ENCODE assay signal across 8 cellular contexts in the genomic region with DNA sequence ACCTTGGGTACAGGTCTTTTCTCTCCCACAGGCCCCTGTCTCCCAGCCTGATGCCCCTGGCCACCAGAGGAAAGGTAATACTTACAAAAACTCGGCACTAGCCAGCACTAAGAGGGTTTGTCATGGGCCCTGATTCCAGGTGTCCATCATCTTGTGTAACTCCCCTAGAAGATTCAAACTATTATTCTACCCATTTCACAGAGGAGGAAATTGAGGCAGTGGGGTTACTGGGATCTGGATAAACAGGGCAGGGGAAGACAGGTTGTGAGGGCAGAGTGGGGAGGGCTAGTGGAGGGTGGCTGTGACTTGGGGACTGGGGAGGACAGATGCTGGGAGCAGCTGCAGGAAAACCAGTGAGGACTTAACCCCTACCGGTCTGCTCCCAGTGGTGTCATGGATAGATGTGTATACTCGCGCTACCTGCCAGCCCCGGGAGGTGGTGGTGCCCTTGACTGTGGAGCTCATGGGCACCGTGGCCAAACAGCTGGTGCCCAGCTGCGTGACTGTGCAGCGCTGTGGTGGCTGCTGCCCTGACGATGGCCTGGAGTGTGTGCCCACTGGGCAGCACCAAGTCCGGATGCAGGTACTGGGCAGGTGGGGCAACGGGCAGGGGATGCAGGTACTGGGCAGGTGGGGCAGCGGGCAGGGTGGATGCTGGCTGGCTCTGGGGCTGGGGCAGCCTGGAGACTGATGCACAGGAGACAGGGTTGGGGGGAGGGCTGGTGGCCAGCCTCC. TPM values are rescaled to one million over a fixed set of nuclear protein-coding genes. Genes with fewer than 3 reads are reported as not detected.
DNase-seq lines count a peak whose midpoint lies in the region; ATAC-seq and TF ChIP-seq lines count a peak whose summit lies in the region.

No MANE protein-coding gene starts in this region.

- H3K4me1 Mint-ChIP-seq in activated naive CD4-positive, alpha-beta T cell treated with anti-CD3 and anti-CD28 coated beads, Interleukin-2, amount 50 U/mL, for 24 hours, result peaks cover 45% of the 10 kb centered on the region
- H3K4me1 Mint-ChIP-seq in brain, result peaks cover 60% of the 10 kb centered on the region

- ATAC-seq in GM21423 (IDR thresholded peaks at IDR 0.05; ENCODE audit: unreplicated experiment), result no peak

- H2BK15ac ChIP-seq in mesenchymal stem cell (ENCODE audit: low read depth, poor library complexity, severe bottlenecking), result no peak overlapping the region

- H3K4me3 ChIP-seq in mesenchymal stem cell (ENCODE audit: insufficient read depth in 1 of 2, low read depth in 1 of 2, low read length in 2 of 2), result peak overlapping the region in 1 of 2 experiments; percentile 91
- peak overlapping the region; percentile 42 to 80 for H3K4me3 ChIP-seq in uterus

- no peak overlapping the region for H2BK5ac ChIP-seq in mesenchymal stem cell (ENCODE audit: low read depth, low read length, poor library complexity, severe bottlenecking)

- H3K9me3 ChIP-seq in mesenchymal stem cell (ENCODE audit: control insufficient read depth, low read length) (no peaks in the 10 kb centered on the region), uterus (no peaks in the 10 kb centered on the region)

- no peak overlapping the region for H2AFZ ChIP-seq in mesenchymal stem cell (ENCODE audit: low read depth, low read length)

- 95% methylated on average over 10 of the region's 12 CpGs for WGBS in mesenchymal stem cell

- H3K4ac ChIP-seq in mesenchymal stem cell (ENCODE audit: low read depth in 1 of 2, low read length in 2 of 2), result no peak overlapping the region

- peak overlapping the region in 1 of 2 experiments; percentile 80 for H3K14ac ChIP-seq in mesenchymal stem cell (ENCODE audit: low read length in 2 of 2)

- no peak for TF ChIP-seq POLR2A in uterus (IDR thresholded peaks at IDR 0.05)

- H2BK12ac ChIP-seq in mesenchymal stem cell (ENCODE audit: low read length in 2 of 2), result peak overlapping the region in 1 of 2 experiments; percentile 7

- no peak overlapping the region for H3K27ac ChIP-seq in mesenchymal stem cell (ENCODE audit: low read length, poor library complexity, severe bottlenecking)
- H3K27ac ChIP-seq in uterus, result peak overlapping the region; percentile 90 to 95

- no peak for DNase-seq in activated naive CD4-positive, alpha-beta T cell (lab: John Stamatoyannopoulos, UW)
- DNase-seq in mesenchymal stem cell (no peak), uterus (peak in 1 of 2 donors; percentile 22), Kasumi-1 (lab: John Stamatoyannopoulos, UW) (no peak)
- DNase-seq in stimulated activated CD4-positive, alpha-beta T cell treated with anti-CD3 and anti-CD28 coated beads, Interleukin-2, amount 100 ng/mL, for 48 hours, result no peak

- H3K4me1 ChIP-seq in mesenchymal stem cell (ENCODE audit: control insufficient read depth, insufficient read depth, low read depth, low read length) (peaks cover 41% of the 10 kb centered on the region), uterus (peaks cover 4 to 8% of the 10 kb centered on the region in 2 donors)

- TF ChIP-seq CTCF in brain (conservative IDR thresholded peaks at IDR 0.05), result no peak
- TF ChIP-seq CTCF in uterus (IDR thresholded peaks at IDR 0.05), result no peak

- H3K27me3 ChIP-seq in mesenchymal stem cell (ENCODE audit: control insufficient read depth in 1 of 2, insufficient read depth in 1 of 2, low read length in 2 of 2), result no peaks in the 10 kb centered on the region
- H3K27me3 ChIP-seq in uterus, result no peaks in the 10 kb centered on the region

- H2BK120ac ChIP-seq in mesenchymal stem cell (ENCODE audit: low read depth, low read length), result peak overlapping the region; percentile 57

- peak overlapping the region; percentile 73 for H3K4me2 ChIP-seq in mesenchymal stem cell (ENCODE audit: low read length, poor library complexity, severe bottlenecking)

- H3K36me3 ChIP-seq in mesenchymal stem cell (ENCODE audit: control insufficient read depth in 1 of 2, insufficient read depth in 2 of 2, low read depth in 1 of 2, low read length in 2 of 2) (peaks cover 36 to 43% of the 10 kb centered on the region in 2 experiments), uterus (no peaks in the 10 kb centered on the region)

- peak overlapping the region; percentile 80 for H3K9ac ChIP-seq in mesenchymal stem cell (ENCODE audit: low read length)

- H3K9me3 Mint-ChIP-seq in activated naive CD4-positive, alpha-beta T cell treated with anti-CD3 and anti-CD28 coated beads, Interleukin-2, amount 50 U/mL, for 24 hours, result no peaks in the 10 kb centered on the region
- H3K9me3 Mint-ChIP-seq in brain, result no peaks in the 10 kb centered on the region

- H3K27ac Mint-ChIP-seq in activated naive CD4-positive, alpha-beta T cell treated with anti-CD3 and anti-CD28 coated beads, Interleukin-2, amount 50 U/mL, for 24 hours, result peak overlapping the region; percentile 91
- peak overlapping the region; percentile 66 to 99 (median 88) for H3K27ac Mint-ChIP-seq in brain

- H3K36me3 Mint-ChIP-seq in activated naive CD4-positive, alpha-beta T cell treated with anti-CD3 and anti-CD28 coated beads, Interleukin-2, amount 50 U/mL, for 24 hours, result no peaks in the 10 kb centered on the region
- no peaks in the 10 kb centered on the region for H3K36me3 Mint-ChIP-seq in brain

- H4K8ac ChIP-seq in mesenchymal stem cell (ENCODE audit: low read length), result peak overlapping the region; percentile 10

- H3K27me3 Mint-ChIP-seq in activated naive CD4-positive, alpha-beta T cell treated with anti-CD3 and anti-CD28 coated beads, Interleukin-2, amount 50 U/mL, for 24 hours, result no peaks in the 10 kb centered on the region
- H3K27me3 Mint-ChIP-seq in brain, result no peaks in the 10 kb centered on the region

- peak overlapping the region; percentile 23 for H4K91ac ChIP-seq in mesenchymal stem cell (ENCODE audit: low read length)

- intact Hi-C loops in uterus (cut with DNase I; ENCODE audit: low total_unique reads), result no loop called here

- peaks cover 46% of the 10 kb centered on the region for H3K79me1 ChIP-seq in mesenchymal stem cell (replicated peaks; ENCODE audit: low read length, poor library complexity, severe bottlenecking)

- H2AK5ac ChIP-seq in mesenchymal stem cell (ENCODE audit: low read length, severe bottlenecking), result no peak overlapping the region

- peak overlapping the region in 1 of 2 experiments; percentile 37 for H3K18ac ChIP-seq in mesenchymal stem cell (ENCODE audit: low read depth in 1 of 2, low read length in 2 of 2)

- peak overlapping the region; percentile 79 for H3K4me3 Mint-ChIP-seq in activated naive CD4-positive, alpha-beta T cell treated with anti-CD3 and anti-CD28 coated beads, Interleukin-2, amount 50 U/mL, for 24 hours
- peak overlapping the region; percentile 80 to 88 (median 86) for H3K4me3 Mint-ChIP-seq in brain

- H3K23ac ChIP-seq in mesenchymal stem cell (ENCODE audit: low read length in 2 of 2), result no peak overlapping the region

RNA-seq across cellular contexts. Expression of gene VEGFB, which starts 1.2 kb away (rescaled TPM):
- polyA plus RNA-seq in brain (ENCODE audit: insufficient read depth, low read depth, low replicate concordance), result 232 TPM
- 139 TPM for polyA plus RNA-seq in mesenchymal stem cell (2013, experiment 1 of 2)
- 137 TPM for polyA plus RNA-seq in mesenchymal stem cell (2013, experiment 2 of 2)
- total RNA-seq in uterus, result 100 to 1,000 TPM in 1 of 4 donors, 10 to 100 TPM in 3; 20.0 to 120 (median 26.0) TPM

RNA-seq across cellular contexts. Expression of gene DNAJC4, which starts 5.2 kb away (rescaled TPM):
- polyA plus RNA-seq in brain (ENCODE audit: insufficient read depth, low read depth, low replicate concordance), result 204 TPM
- polyA plus RNA-seq in mesenchymal stem cell (2013, experiment 1 of 2), result 38.5 TPM
- polyA plus RNA-seq in mesenchymal stem cell (2013, experiment 2 of 2), result 36.7 TPM
- total RNA-seq in uterus, result 10 to 100 TPM in 2 of 4 donors, 1 to 10 TPM in 1, not detected in 1; 7.9 to 28.6 (median 16.6) TPM

RNA-seq across cellular contexts. Expression of gene FKBP2, which starts 5.3 kb away (rescaled TPM):
- 247 TPM for polyA plus RNA-seq in brain (ENCODE audit: insufficient read depth, low read depth, low replicate concordance)
- 70.1 TPM for polyA plus RNA-seq in mesenchymal stem cell (2013, experiment 1 of 2)
- 68.6 TPM for polyA plus RNA-seq in mesenchymal stem cell (2013, experiment 2 of 2)
- 10 to 100 TPM; 22.3 to 74.0 (median 37.7) TPM for total RNA-seq in uterus

RNA-seq across cellular contexts. Expression of gene NUDT22, which starts 9.5 kb away (rescaled TPM):
- 53.5 TPM for polyA plus RNA-seq in brain (ENCODE audit: insufficient read depth, low read depth, low replicate concordance)
- 81.2 TPM for polyA plus RNA-seq in mesenchymal stem cell (2013, experiment 1 of 2)
- 80.4 TPM for polyA plus RNA-seq in mesenchymal stem cell (2013, experiment 2 of 2)
- total RNA-seq in uterus, result 10 to 100 TPM; 10.8 to 44.9 (median 34.0) TPM

RNA-seq across cellular contexts. Expression of gene TRPT1, which starts 9.6 kb away (rescaled TPM):
- polyA plus RNA-seq in brain (ENCODE audit: insufficient read depth, low read depth, low replicate concordance), result 89.7 TPM
- 59.3 TPM for polyA plus RNA-seq in mesenchymal stem cell (2013, experiment 1 of 2)
- 55.7 TPM for polyA plus RNA-seq in mesenchymal stem cell (2013, experiment 2 of 2)
- 10 to 100 TPM in 3 of 4 donors, 1 to 10 TPM in 1; 7.2 to 42.9 (median 18.7) TPM for total RNA-seq in uterus
